In genomic region chrX:12423346-12423745, GRCh38 we compare ENCODE assay signal across 22 cellular contexts.
"Had no signal": no experiment of that assay in that cellular context is flagged by ENCODE, and none has a peak within 500 bp of the region (broad histone marks: within the 10 kb centered on the region; RNA-seq: fewer than 3 reads in every experiment).

No MANE protein-coding gene starts in this region.

- H3K4me3 ChIP-seq: hepatocyte, lung, prostate gland, skin epidermis, thoracic aorta, transverse colon had no signal

- H3K9me3 ChIP-seq: prostate gland, thoracic aorta, transverse colon had no signal

- ATAC-seq: left colon; left ventricle myocardium superior; natural killer cell treated with Interleukin-12 subunit alpha and Interleukin-12 subunit beta and Interleukin-15 and Interleukin-18, amount 100 ng/mL, for 72 hours; sciatic nerve; stimulated activated naive B cell treated with anti-CD40 and anti-IgM and Interleukin-4, amounts not matched to agents 10 μg/mL and 1 μg/mL and 100 μg/mL, for 72 hours; stimulated activated naive CD8-positive, alpha-beta T cell treated with anti-CD3 and anti-CD28 coated beads, Interleukin-15, amount 100 ng/mL, for 72 hours had no signal

- H3K4me1 ChIP-seq: parathyroid adenoma, prostate gland, transverse colon had no signal

- H3K27me3 ChIP-seq: hepatocyte, transverse colon had no signal

- H3K27ac ChIP-seq: hepatocyte, parathyroid adenoma, prostate gland, skin epidermis, thoracic aorta, transverse colon had no signal

- DNase-seq: effector CD4-positive, alpha-beta T cell; endodermal cell; foreskin melanocyte; head of caudate nucleus; left colon; left ventricle myocardium superior; mesenchymal stem cell; midbrain; occipital lobe; stimulated activated CD4-positive, alpha-beta T cell treated with anti-CD3 and anti-CD28 coated beads, Interleukin-2, amount 100 ng/mL, for 24 hours; stimulated activated CD4-positive, alpha-beta T cell treated with anti-CD3 and anti-CD28 coated beads, Interleukin-4, amount 100 ng/mL, for 4 hours; stimulated activated naive B cell treated with anti-CD40 and anti-IgM and Interleukin-4, amounts not matched to agents 10 μg/mL and 1 μg/mL and 100 μg/mL, for 72 hours; stimulated activated naive CD8-positive, alpha-beta T cell treated with anti-CD3 and anti-CD28 coated beads, Interleukin-15, amount 100 ng/mL, for 72 hours; transverse colon had no signal

- H3K36me3 ChIP-seq: prostate gland, thoracic aorta, transverse colon had no signal
